In genomic region chr6:7917729-7918128, GRCh38 we compare ENCODE assay signal across 1 cellular context.
TF ChIP-seq lines count a peak whose summit lies in the region.

No MANE protein-coding gene starts in this region.

TF ChIP-seq in HepG2, 621 proteins besides CTCF, POLR2A, EP300 and RAD21 (continued from another document and continues in another):
- TF ChIP-seq, protein P1, sequence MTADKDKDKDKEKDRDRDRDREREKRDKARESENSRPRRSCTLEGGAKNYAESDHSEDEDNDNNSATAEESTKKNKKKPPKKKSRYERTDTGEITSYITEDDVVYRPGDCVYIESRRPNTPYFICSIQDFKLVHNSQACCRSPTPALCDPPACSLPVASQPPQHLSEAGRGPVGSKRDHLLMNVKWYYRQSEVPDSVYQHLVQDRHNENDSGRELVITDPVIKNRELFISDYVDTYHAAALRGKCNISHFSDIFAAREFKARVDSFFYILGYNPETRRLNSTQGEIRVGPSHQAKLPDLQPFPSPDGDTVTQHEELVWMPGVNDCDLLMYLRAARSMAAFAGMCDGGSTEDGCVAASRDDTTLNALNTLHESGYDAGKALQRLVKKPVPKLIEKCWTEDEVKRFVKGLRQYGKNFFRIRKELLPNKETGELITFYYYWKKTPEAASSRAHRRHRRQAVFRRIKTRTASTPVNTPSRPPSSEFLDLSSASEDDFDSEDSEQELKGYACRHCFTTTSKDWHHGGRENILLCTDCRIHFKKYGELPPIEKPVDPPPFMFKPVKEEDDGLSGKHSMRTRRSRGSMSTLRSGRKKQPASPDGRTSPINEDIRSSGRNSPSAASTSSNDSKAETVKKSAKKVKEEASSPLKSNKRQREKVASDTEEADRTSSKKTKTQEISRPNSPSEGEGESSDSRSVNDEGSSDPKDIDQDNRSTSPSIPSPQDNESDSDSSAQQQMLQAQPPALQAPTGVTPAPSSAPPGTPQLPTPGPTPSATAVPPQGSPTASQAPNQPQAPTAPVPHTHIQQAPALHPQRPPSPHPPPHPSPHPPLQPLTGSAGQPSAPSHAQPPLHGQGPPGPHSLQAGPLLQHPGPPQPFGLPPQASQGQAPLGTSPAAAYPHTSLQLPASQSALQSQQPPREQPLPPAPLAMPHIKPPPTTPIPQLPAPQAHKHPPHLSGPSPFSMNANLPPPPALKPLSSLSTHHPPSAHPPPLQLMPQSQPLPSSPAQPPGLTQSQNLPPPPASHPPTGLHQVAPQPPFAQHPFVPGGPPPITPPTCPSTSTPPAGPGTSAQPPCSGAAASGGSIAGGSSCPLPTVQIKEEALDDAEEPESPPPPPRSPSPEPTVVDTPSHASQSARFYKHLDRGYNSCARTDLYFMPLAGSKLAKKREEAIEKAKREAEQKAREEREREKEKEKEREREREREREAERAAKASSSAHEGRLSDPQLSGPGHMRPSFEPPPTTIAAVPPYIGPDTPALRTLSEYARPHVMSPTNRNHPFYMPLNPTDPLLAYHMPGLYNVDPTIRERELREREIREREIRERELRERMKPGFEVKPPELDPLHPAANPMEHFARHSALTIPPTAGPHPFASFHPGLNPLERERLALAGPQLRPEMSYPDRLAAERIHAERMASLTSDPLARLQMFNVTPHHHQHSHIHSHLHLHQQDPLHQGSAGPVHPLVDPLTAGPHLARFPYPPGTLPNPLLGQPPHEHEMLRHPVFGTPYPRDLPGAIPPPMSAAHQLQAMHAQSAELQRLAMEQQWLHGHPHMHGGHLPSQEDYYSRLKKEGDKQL (CRISPR knock-in tag; IDR thresholded peaks at IDR 0.05; ENCODE audit: low read depth), result no peak
- TF ChIP-seq SP1 (IDR thresholded peaks at IDR 0.05) (no peak), SP1 (CRISPR knock-in tag; IDR thresholded peaks at IDR 0.05) (no peak), ZNF703 (CRISPR knock-in tag; IDR thresholded peaks at IDR 0.05; ENCODE audit: borderline replicate concordance) (no peak), IRF2 (CRISPR knock-in tag; IDR thresholded peaks at IDR 0.05) (0 out of 2 replicates have a peak, but pooled peaks have one; percentile 50), ZNF546 (CRISPR knock-in tag; conservative IDR thresholded peaks at IDR 0.05) (no peak), RFX1 (IDR thresholded peaks at IDR 0.05) (no peak), JARID2 (CRISPR knock-in tag; IDR thresholded peaks at IDR 0.05; ENCODE audit: insufficient replicate concordance) (no peak), SRSF1 (optimal IDR thresholded peaks at IDR 0.05; ENCODE audit: low read depth, low read length) (no peak), NR1H2 (CRISPR knock-in tag; IDR thresholded peaks at IDR 0.05; ENCODE audit: borderline replicate concordance, low read depth) (no peak), GABPB1 (CRISPR knock-in tag; IDR thresholded peaks at IDR 0.05) (no peak), PAX8 (CRISPR knock-in tag; IDR thresholded peaks at IDR 0.05; ENCODE audit: borderline replicate concordance) (no peak), SATB2 (CRISPR knock-in tag; IDR thresholded peaks at IDR 0.05) (no peak), PHB2 (IDR thresholded peaks at IDR 0.05; ENCODE audit: partially characterized antibody) (no peak), ZNF143 (CRISPR knock-in tag; IDR thresholded peaks at IDR 0.05) (no peak), ZNF75D (CRISPR knock-in tag; IDR thresholded peaks at IDR 0.05; ENCODE audit: borderline replicate concordance) (no peak), YY1 (IDR thresholded peaks at IDR 0.05; ENCODE audit: insufficient read depth, insufficient replicate concordance, low read depth, low read length) (no peak), RARG (CRISPR knock-in tag; IDR thresholded peaks at IDR 0.05; ENCODE audit: low read depth) (no peak), ZNF136 (CRISPR knock-in tag; IDR thresholded peaks at IDR 0.05; ENCODE audit: low read depth) (no peak), NFE2L1 (CRISPR knock-in tag; IDR thresholded peaks at IDR 0.05; ENCODE audit: borderline replicate concordance) (no peak), CHCHD3 (CRISPR knock-in tag; IDR thresholded peaks at IDR 0.05) (no peak), ZBTB44 (CRISPR knock-in tag; IDR thresholded peaks at IDR 0.05) (no peak), ZNF749 (CRISPR knock-in tag; IDR thresholded peaks at IDR 0.05; ENCODE audit: borderline replicate concordance) (no peak), ISX (CRISPR knock-in tag; conservative IDR thresholded peaks at IDR 0.05) (no peak), PLRG1 (conservative IDR thresholded peaks at IDR 0.05) (no peak), BRCA1 (CRISPR knock-in tag; IDR thresholded peaks at IDR 0.05) (no peak), ZSCAN12 (CRISPR knock-in tag; IDR thresholded peaks at IDR 0.05) (no peak), NR2F1 (CRISPR knock-in tag; IDR thresholded peaks at IDR 0.05) (0 out of 4 replicates have a peak, but pooled peaks of 1 of the 2 experiments have one; percentile 26), ZNF180 (CRISPR knock-in tag; IDR thresholded peaks at IDR 0.05; ENCODE audit: borderline replicate concordance, low read depth) (no peak), ZFYVE20 (CRISPR knock-in tag; IDR thresholded peaks at IDR 0.05; ENCODE audit: borderline replicate concordance, low read depth) (no peak), CC2D1A (CRISPR knock-in tag; IDR thresholded peaks at IDR 0.05) (no peak), E2F5 (CRISPR knock-in tag; conservative IDR thresholded peaks at IDR 0.05) (no peak), EEA1 (CRISPR knock-in tag; IDR thresholded peaks at IDR 0.05; ENCODE audit: borderline replicate concordance) (no peak), DMTF1 (CRISPR knock-in tag; IDR thresholded peaks at IDR 0.05) (no peak), GPN1 (CRISPR knock-in tag; IDR thresholded peaks at IDR 0.05; ENCODE audit: borderline replicate concordance) (no peak), ZNF570 (CRISPR knock-in tag; IDR thresholded peaks at IDR 0.05; ENCODE audit: borderline replicate concordance) (no peak)
- TF ChIP-seq, protein P2, sequence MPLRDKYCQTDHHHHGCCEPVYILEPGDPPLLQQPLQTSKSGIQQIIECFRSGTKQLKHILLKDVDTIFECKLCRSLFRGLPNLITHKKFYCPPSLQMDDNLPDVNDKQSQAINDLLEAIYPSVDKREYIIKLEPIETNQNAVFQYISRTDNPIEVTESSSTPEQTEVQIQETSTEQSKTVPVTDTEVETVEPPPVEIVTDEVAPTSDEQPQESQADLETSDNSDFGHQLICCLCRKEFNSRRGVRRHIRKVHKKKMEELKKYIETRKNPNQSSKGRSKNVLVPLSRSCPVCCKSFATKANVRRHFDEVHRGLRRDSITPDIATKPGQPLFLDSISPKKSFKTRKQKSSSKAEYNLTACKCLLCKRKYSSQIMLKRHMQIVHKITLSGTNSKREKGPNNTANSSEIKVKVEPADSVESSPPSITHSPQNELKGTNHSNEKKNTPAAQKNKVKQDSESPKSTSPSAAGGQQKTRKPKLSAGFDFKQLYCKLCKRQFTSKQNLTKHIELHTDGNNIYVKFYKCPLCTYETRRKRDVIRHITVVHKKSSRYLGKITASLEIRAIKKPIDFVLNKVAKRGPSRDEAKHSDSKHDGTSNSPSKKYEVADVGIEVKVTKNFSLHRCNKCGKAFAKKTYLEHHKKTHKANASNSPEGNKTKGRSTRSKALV (CRISPR knock-in tag; IDR thresholded peaks at IDR 0.05), result no peak
- TF ChIP-seq, protein P3, sequence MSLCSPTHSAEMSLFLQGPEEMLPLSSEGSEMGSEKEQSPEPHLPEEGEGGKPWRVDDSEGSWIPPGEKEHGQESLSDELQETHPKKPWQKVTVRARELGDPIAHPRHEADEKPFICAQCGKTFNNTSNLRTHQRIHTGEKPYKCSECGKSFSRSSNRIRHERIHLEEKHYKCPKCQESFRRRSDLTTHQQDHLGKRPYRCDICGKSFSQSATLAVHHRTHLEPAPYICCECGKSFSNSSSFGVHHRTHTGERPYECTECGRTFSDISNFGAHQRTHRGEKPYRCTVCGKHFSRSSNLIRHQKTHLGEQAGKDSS (CRISPR knock-in tag; IDR thresholded peaks at IDR 0.05; ENCODE audit: borderline replicate concordance, low read depth), result no peak
- TF ChIP-seq, protein P4, sequence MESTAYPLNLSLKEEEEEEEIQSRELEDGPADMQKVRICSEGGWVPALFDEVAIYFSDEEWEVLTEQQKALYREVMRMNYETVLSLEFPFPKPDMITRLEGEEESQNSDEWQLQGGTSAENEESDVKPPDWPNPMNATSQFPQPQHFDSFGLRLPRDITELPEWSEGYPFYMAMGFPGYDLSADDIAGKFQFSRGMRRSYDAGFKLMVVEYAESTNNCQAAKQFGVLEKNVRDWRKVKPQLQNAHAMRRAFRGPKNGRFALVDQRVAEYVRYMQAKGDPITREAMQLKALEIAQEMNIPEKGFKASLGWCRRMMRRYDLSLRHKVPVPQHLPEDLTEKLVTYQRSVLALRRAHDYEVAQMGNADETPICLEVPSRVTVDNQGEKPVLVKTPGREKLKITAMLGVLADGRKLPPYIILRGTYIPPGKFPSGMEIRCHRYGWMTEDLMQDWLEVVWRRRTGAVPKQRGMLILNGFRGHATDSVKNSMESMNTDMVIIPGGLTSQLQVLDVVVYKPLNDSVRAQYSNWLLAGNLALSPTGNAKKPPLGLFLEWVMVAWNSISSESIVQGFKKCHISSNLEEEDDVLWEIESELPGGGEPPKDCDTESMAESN (CRISPR knock-in tag; conservative IDR thresholded peaks at IDR 0.05), result no peak
- TF ChIP-seq, protein P5, sequence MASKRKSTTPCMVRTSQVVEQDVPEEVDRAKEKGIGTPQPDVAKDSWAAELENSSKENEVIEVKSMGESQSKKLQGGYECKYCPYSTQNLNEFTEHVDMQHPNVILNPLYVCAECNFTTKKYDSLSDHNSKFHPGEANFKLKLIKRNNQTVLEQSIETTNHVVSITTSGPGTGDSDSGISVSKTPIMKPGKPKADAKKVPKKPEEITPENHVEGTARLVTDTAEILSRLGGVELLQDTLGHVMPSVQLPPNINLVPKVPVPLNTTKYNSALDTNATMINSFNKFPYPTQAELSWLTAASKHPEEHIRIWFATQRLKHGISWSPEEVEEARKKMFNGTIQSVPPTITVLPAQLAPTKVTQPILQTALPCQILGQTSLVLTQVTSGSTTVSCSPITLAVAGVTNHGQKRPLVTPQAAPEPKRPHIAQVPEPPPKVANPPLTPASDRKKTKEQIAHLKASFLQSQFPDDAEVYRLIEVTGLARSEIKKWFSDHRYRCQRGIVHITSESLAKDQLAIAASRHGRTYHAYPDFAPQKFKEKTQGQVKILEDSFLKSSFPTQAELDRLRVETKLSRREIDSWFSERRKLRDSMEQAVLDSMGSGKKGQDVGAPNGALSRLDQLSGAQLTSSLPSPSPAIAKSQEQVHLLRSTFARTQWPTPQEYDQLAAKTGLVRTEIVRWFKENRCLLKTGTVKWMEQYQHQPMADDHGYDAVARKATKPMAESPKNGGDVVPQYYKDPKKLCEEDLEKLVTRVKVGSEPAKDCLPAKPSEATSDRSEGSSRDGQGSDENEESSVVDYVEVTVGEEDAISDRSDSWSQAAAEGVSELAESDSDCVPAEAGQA (IDR thresholded peaks at IDR 0.05; ENCODE audit: low read depth), result no peak; the same call in 1 of the 2 replicates
- TF ChIP-seq, protein P5 (CRISPR knock-in tag; IDR thresholded peaks at IDR 0.05; ENCODE audit: borderline replicate concordance), result no peak
